ENCODE assay signal across 11 cellular contexts in genomic region chr2:218295029-218295428, GRCh38. TPM values are rescaled to one million over a fixed set of nuclear protein-coding genes. Genes with fewer than 3 reads are reported as not detected.
A peak's percentile ranks its signal among the peaks of the same experiment; 100 is the strongest.
DNase-seq lines count a peak whose midpoint lies in the region; ATAC-seq and TF ChIP-seq lines count a peak whose summit lies in the region.
"Had no signal": no experiment of that assay in that cellular context is flagged by ENCODE, and none has a peak within 500 bp of the region (broad histone marks: within the 10 kb centered on the region; RNA-seq: fewer than 3 reads in every experiment).

No MANE protein-coding gene starts in this region.

- H3K36me3 ChIP-seq in Peyer's patch = no peaks in the 10 kb centered on the region

- peak overlapping the region in 3 of 4 donors; percentile 86 to 99 (median 91) for H3K27ac ChIP-seq in Peyer's patch

- H3K4me3 ChIP-seq in Peyer's patch (no peak overlapping the region), fibroblast of pulmonary artery (replicated peaks; ENCODE audit: low read depth, low read length) (no peak overlapping the region)

- no peaks in the 10 kb centered on the region for H3K27me3 ChIP-seq in Peyer's patch

- no peaks in the 10 kb centered on the region for H3K9me3 ChIP-seq in Peyer's patch

- DNase-seq in DMS79 treated with DMSO at 0.1 percent for 48 hours (lab: John Stamatoyannopoulos, UW) (peak; percentile 46), Peyer's patch (no peak), fibroblast of pulmonary artery (ENCODE audit: low read depth) (peak; percentile 72), renal cortical epithelial cell (ENCODE audit: low read depth) (peak; percentile 30), pons (ENCODE audit: low spot score) (no peak), OCI-M1 (lab: John Stamatoyannopoulos, UW) (no peak), NCI-H774 (lab: John Stamatoyannopoulos, UW) (no peak)
- DNase-seq: immature natural killer cell, Karpas-422, retina had no signal

- TF ChIP-seq CTCF in Peyer's patch (IDR thresholded peaks at IDR 0.05) = no peak
- no peak for TF ChIP-seq CTCF in fibroblast of pulmonary artery (IDR thresholded peaks at IDR 0.05; ENCODE audit: low read length, missing control alignments)

- H3K4me1 ChIP-seq in Peyer's patch = peaks cover 9 to 30% (median 17%) of the 10 kb centered on the region in 4 donors

- no peak for ATAC-seq in HG03342 (IDR thresholded peaks at IDR 0.05; ENCODE audit: unreplicated experiment)

- peak in 1 of 2 donors; percentile 59 for TF ChIP-seq POLR2A in Peyer's patch (IDR thresholded peaks at IDR 0.05)

RNA-seq across cellular contexts. Expression of gene TMBIM1, which starts 2.7 kb away (rescaled TPM):
- total RNA-seq in Peyer's patch (100 to 1,000 TPM in 3 of 4 donors, 10 to 100 TPM in 1; 97.4 to 431 (median 280) TPM), renal cortical epithelial cell (165 and 404 TPM in 2 replicates)

RNA-seq across cellular contexts. Expression of gene PNKD, which starts 24.7 kb away (rescaled TPM):
- total RNA-seq in Peyer's patch (100 to 1,000 TPM in 1 of 4 donors, 10 to 100 TPM in 3; 63.9 to 690 (median 70.4) TPM), renal cortical epithelial cell (37.2 and 74.1 TPM in 2 replicates)

RNA-seq across cellular contexts. Expression of gene AAMP, which starts 25.1 kb away (rescaled TPM):
- total RNA-seq in Peyer's patch (100 to 1,000 TPM in 3 of 4 donors, 10 to 100 TPM in 1; 91.8 to 151 (median 115) TPM), renal cortical epithelial cell (144 and 167 TPM in 2 replicates)

RNA-seq across cellular contexts. Expression of gene GPBAR1, which starts 34.2 kb away (rescaled TPM):
- total RNA-seq in Peyer's patch (1 to 10 TPM; 3.3 to 7.0 (median 3.9) TPM), renal cortical epithelial cell (0.65 TPM in 1 of 2 replicates, not detected in the other)

Comparison
In these comparisons a context has a peak if more than half of its experiments do, and no peak if none do; other contexts are left out.
1. DNase-seq: peak in DMS79 treated with DMSO at 0.1 percent for 48 hours (single experiment), fibroblast of pulmonary artery (single experiment) and renal cortical epithelial cell (single experiment); none in Peyer's patch (0 of 3), pons (single experiment), OCI-M1 (single experiment) and NCI-H774 (single experiment).